1 cellular context compared by ENCODE assay signal in genomic region chr14:22824711-22825359, GRCh38.
TF ChIP-seq lines count a peak whose summit lies in the region.

No MANE protein-coding gene starts in this region.

TF ChIP-seq in HepG2, 621 proteins besides CTCF, POLR2A, EP300 and RAD21 (continues in another document):
- TF ChIP-seq SPEN (CRISPR knock-in tag; IDR thresholded peaks at IDR 0.05; ENCODE audit: low read depth) (0 out of 2 replicates have a peak, but pooled peaks have one; percentile 22), MAFK (conservative IDR thresholded peaks at IDR 0.05 in 1 of 2, IDR thresholded peaks at IDR 0.05 in 1 of 2; ENCODE audit: low read length in 2 of 2) (0 out of 4 replicates have a peak, but pooled peaks have one; percentile 17 to 23), CAMTA2 (CRISPR knock-in tag; IDR thresholded peaks at IDR 0.05; ENCODE audit: borderline replicate concordance) (0 out of 2 replicates have a peak, but pooled peaks have one; percentile 64), NFE2L2 (IDR thresholded peaks at IDR 0.05; ENCODE audit: low read length) (peak; percentile 49; the same call in 1 of the 2 replicates), MATR3 (CRISPR knock-in tag; IDR thresholded peaks at IDR 0.05) (no peak), KDM2A (CRISPR knock-in tag; IDR thresholded peaks at IDR 0.05; ENCODE audit: borderline replicate concordance, low read depth) (peak; percentile 41; the same call in 1 of the 2 replicates), HNRNPLL (IDR thresholded peaks at IDR 0.05; ENCODE audit: low read depth, low read length, poor library complexity, severe bottlenecking) (no peak), ZNF549 (CRISPR knock-in tag; IDR thresholded peaks at IDR 0.05) (no peak), MTA1 (CRISPR knock-in tag; IDR thresholded peaks at IDR 0.05; ENCODE audit: borderline replicate concordance) (0 out of 2 replicates have a peak, but pooled peaks have one; percentile 27), MAZ (IDR thresholded peaks at IDR 0.05; ENCODE audit: borderline replicate concordance, low read depth, low read length) (no peak), MAZ (CRISPR knock-in tag; IDR thresholded peaks at IDR 0.05; ENCODE audit: low read depth) (no peak), ZSCAN9 (CRISPR knock-in tag; IDR thresholded peaks at IDR 0.05; ENCODE audit: borderline replicate concordance) (no peak), ATF7 (IDR thresholded peaks at IDR 0.05) (no peak), ATF7 (CRISPR knock-in tag; IDR thresholded peaks at IDR 0.05) (0 out of 2 replicates have a peak, but pooled peaks have one; percentile 22), HMGXB4 (CRISPR knock-in tag; IDR thresholded peaks at IDR 0.05; ENCODE audit: borderline replicate concordance in 1 of 2, low read depth in 1 of 2) (no peak), SAP130 (CRISPR knock-in tag; IDR thresholded peaks at IDR 0.05; ENCODE audit: low read depth) (peak; percentile 53), ADNP (CRISPR knock-in tag; IDR thresholded peaks at IDR 0.05) (no peak), SAFB2 (CRISPR knock-in tag; IDR thresholded peaks at IDR 0.05; ENCODE audit: borderline replicate concordance, low read depth) (no peak), PPARG (CRISPR knock-in tag; conservative IDR thresholded peaks at IDR 0.05) (no peak), HIVEP1 (CRISPR knock-in tag; IDR thresholded peaks at IDR 0.05) (0 out of 2 replicates have a peak, but pooled peaks have one; percentile 47), ZBTB21 (CRISPR knock-in tag; IDR thresholded peaks at IDR 0.05) (peak; percentile 94), KLF11 (CRISPR knock-in tag; IDR thresholded peaks at IDR 0.05) (no peak), PHF8 (CRISPR knock-in tag; IDR thresholded peaks at IDR 0.05) (0 out of 2 replicates have a peak, but pooled peaks have one; percentile 2), KLF9 (CRISPR knock-in tag; IDR thresholded peaks at IDR 0.05; ENCODE audit: low read depth) (no peak), HOXA3 (CRISPR knock-in tag; IDR thresholded peaks at IDR 0.05) (peak; percentile 50; the same call in 1 of the 2 replicates), PHF20 (CRISPR knock-in tag; IDR thresholded peaks at IDR 0.05) (no peak), POGK (CRISPR knock-in tag; conservative IDR thresholded peaks at IDR 0.05) (no peak), NPAS2 (CRISPR knock-in tag; IDR thresholded peaks at IDR 0.05; ENCODE audit: borderline replicate concordance) (no peak), ZBTB4 (CRISPR knock-in tag; IDR thresholded peaks at IDR 0.05; ENCODE audit: borderline replicate concordance) (no peak), STAG1 (CRISPR knock-in tag; IDR thresholded peaks at IDR 0.05) (no peak), ZNF333 (CRISPR knock-in tag; IDR thresholded peaks at IDR 0.05; ENCODE audit: borderline replicate concordance) (no peak), ZNF83 (CRISPR knock-in tag; IDR thresholded peaks at IDR 0.05; ENCODE audit: borderline replicate concordance) (no peak), HNRNPL (IDR thresholded peaks at IDR 0.05; ENCODE audit: low read depth, low read length) (no peak), ZNF558 (CRISPR knock-in tag; IDR thresholded peaks at IDR 0.05; ENCODE audit: borderline replicate concordance) (no peak), EED (CRISPR knock-in tag; IDR thresholded peaks at IDR 0.05) (no peak), ZNF335 (CRISPR knock-in tag; IDR thresholded peaks at IDR 0.05) (no peak), ZNF547 (CRISPR knock-in tag; IDR thresholded peaks at IDR 0.05) (no peak; the same call in 1 of the 2 replicates), HNRNPH1 (optimal IDR thresholded peaks at IDR 0.05; ENCODE audit: low read depth, low read length) (no peak), SALL1 (CRISPR knock-in tag; IDR thresholded peaks at IDR 0.05) (peak; percentile 34; the same call in 1 of the 2 replicates), HMG20B (CRISPR knock-in tag; conservative IDR thresholded peaks at IDR 0.05) (no peak), FLYWCH1 (CRISPR knock-in tag; IDR thresholded peaks at IDR 0.05) (no peak), ZBTB25 (CRISPR knock-in tag; IDR thresholded peaks at IDR 0.05) (no peak), SOX6 (IDR thresholded peaks at IDR 0.05) (no peak), SOX6 (CRISPR knock-in tag; IDR thresholded peaks at IDR 0.05) (peak; percentile 36; the same call in 1 of the 2 replicates), NR2C2 (CRISPR knock-in tag; IDR thresholded peaks at IDR 0.05; ENCODE audit: borderline replicate concordance) (0 out of 2 replicates have a peak, but pooled peaks have one; percentile 21), TOPORS (CRISPR knock-in tag; IDR thresholded peaks at IDR 0.05) (no peak), ZBTB26 (CRISPR knock-in tag; IDR thresholded peaks at IDR 0.05; ENCODE audit: borderline replicate concordance) (0 out of 2 replicates have a peak, but pooled peaks have one; percentile 31)
- TF ChIP-seq, protein P1, sequence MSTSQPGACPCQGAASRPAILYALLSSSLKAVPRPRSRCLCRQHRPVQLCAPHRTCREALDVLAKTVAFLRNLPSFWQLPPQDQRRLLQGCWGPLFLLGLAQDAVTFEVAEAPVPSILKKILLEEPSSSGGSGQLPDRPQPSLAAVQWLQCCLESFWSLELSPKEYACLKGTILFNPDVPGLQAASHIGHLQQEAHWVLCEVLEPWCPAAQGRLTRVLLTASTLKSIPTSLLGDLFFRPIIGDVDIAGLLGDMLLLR (CRISPR knock-in tag; IDR thresholded peaks at IDR 0.05): no peak
- TF ChIP-seq, protein P2, sequence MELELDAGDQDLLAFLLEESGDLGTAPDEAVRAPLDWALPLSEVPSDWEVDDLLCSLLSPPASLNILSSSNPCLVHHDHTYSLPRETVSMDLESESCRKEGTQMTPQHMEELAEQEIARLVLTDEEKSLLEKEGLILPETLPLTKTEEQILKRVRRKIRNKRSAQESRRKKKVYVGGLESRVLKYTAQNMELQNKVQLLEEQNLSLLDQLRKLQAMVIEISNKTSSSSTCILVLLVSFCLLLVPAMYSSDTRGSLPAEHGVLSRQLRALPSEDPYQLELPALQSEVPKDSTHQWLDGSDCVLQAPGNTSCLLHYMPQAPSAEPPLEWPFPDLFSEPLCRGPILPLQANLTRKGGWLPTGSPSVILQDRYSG (CRISPR knock-in tag; IDR thresholded peaks at IDR 0.05): no peak
- TF ChIP-seq, protein P3, sequence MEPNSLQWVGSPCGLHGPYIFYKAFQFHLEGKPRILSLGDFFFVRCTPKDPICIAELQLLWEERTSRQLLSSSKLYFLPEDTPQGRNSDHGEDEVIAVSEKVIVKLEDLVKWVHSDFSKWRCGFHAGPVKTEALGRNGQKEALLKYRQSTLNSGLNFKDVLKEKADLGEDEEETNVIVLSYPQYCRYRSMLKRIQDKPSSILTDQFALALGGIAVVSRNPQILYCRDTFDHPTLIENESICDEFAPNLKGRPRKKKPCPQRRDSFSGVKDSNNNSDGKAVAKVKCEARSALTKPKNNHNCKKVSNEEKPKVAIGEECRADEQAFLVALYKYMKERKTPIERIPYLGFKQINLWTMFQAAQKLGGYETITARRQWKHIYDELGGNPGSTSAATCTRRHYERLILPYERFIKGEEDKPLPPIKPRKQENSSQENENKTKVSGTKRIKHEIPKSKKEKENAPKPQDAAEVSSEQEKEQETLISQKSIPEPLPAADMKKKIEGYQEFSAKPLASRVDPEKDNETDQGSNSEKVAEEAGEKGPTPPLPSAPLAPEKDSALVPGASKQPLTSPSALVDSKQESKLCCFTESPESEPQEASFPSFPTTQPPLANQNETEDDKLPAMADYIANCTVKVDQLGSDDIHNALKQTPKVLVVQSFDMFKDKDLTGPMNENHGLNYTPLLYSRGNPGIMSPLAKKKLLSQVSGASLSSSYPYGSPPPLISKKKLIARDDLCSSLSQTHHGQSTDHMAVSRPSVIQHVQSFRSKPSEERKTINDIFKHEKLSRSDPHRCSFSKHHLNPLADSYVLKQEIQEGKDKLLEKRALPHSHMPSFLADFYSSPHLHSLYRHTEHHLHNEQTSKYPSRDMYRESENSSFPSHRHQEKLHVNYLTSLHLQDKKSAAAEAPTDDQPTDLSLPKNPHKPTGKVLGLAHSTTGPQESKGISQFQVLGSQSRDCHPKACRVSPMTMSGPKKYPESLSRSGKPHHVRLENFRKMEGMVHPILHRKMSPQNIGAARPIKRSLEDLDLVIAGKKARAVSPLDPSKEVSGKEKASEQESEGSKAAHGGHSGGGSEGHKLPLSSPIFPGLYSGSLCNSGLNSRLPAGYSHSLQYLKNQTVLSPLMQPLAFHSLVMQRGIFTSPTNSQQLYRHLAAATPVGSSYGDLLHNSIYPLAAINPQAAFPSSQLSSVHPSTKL (CRISPR knock-in tag; IDR thresholded peaks at IDR 0.05): peak; percentile 3; the same call in 1 of the 2 replicates
- TF ChIP-seq, protein P4, sequence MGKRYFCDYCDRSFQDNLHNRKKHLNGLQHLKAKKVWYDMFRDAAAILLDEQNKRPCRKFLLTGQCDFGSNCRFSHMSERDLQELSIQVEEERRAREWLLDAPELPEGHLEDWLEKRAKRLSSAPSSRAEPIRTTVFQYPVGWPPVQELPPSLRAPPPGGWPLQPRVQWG (CRISPR knock-in tag; IDR thresholded peaks at IDR 0.05; ENCODE audit: borderline replicate concordance, low read depth): no peak
- TF ChIP-seq, protein P5, sequence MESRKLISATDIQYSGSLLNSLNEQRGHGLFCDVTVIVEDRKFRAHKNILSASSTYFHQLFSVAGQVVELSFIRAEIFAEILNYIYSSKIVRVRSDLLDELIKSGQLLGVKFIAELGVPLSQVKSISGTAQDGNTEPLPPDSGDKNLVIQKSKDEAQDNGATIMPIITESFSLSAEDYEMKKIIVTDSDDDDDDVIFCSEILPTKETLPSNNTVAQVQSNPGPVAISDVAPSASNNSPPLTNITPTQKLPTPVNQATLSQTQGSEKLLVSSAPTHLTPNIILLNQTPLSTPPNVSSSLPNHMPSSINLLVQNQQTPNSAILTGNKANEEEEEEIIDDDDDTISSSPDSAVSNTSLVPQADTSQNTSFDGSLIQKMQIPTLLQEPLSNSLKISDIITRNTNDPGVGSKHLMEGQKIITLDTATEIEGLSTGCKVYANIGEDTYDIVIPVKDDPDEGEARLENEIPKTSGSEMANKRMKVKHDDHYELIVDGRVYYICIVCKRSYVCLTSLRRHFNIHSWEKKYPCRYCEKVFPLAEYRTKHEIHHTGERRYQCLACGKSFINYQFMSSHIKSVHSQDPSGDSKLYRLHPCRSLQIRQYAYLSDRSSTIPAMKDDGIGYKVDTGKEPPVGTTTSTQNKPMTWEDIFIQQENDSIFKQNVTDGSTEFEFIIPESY (CRISPR knock-in tag; IDR thresholded peaks at IDR 0.05): 0 out of 2 replicates have a peak, but pooled peaks have one; percentile 6
